ENCODE assay signal across 8 cellular contexts in the genomic region with DNA sequence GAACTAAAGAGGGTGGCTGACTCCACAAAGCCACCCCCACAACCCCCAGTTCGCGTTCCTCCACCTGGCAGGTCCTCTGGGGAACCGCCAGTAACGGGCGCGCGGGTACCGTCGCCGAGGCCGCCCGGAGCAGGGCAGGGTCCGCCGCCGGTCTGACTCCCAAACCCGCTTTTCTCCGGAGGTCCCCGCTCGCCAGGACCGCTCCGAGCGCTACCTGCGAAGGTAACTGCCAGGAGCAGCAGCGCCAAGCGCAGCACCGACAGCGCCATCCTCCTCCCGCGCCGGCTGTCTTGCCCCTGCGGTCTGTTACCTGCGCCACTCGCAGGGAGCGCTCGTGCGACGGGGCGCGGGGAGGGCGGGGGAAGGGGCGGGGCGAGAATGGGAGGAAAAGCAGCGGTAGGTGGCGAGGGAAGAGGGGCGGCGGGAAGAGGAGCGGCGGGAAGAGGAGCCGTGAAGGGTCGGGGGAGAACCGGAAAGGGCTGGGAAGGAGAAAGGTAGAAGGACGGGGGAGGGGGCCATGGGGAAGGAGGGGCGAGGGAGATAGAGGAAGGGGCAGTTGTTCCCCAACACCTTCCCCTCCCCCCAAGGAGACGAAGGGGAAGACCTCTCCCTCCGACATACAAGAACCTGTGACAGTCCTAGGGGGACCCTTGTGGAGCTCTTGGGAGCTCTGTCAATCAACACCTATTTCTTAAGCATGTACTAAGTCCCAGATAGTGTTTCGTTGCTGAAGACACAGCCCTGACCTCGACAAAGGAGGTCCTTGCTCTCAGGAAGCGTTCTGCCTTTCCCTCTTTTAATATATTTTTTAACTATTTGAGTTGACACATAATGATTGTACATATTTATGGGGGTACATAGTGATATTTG. TPM values are rescaled to one million over a fixed set of nuclear protein-coding genes. Genes with fewer than 3 reads are reported as not detected.
DNase-seq lines count a peak whose midpoint lies in the region; ATAC-seq and TF ChIP-seq lines count a peak whose summit lies in the region.

TSS of gene SPINK2 (minus strand) at position 308 of the 870 bp plus-strand sequence. CDS start at position 269, 39 bp downstream.

- 0 out of 2 replicates have a peak, but pooled peaks have one; percentile 32 for TF ChIP-seq CTCF in GM12875 (IDR thresholded peaks at IDR 0.05; ENCODE audit: borderline replicate concordance, insufficient read depth, low read depth, low read length)

- DNase-seq in SK-MEL-5 (ENCODE audit: low read depth, low spot score) (peak; percentile 30), GM19238 (ENCODE audit: insufficient read length, low spot score) (no peak)
- DNase-seq in activated naive CD4-positive, alpha-beta T cell treated with anti-CD3 and anti-CD28 coated beads, Interleukin-2, amount 50 U/mL, for 72 hours (ENCODE audit: low spot score in 2 of 2) = peak; percentile 56 to 57
- DNase-seq in stimulated activated CD4-positive, alpha-beta T cell treated with anti-CD3 and anti-CD28 coated beads, Interleukin-2, amount 100 ng/mL, for 24 hours = peak; percentile 70 to 71

- H3K4me1 ChIP-seq in iPS-18a (ENCODE audit: control insufficient read depth, low read depth, low read length) = no peaks in the 10 kb centered on the region

- H3K9me3 ChIP-seq in iPS-18a (ENCODE audit: control insufficient read depth, low read depth, low read length) = no peaks in the 10 kb centered on the region

- H3K27ac ChIP-seq in iPS-18a (ENCODE audit: low read length) = no peak within 1 kb of the TSS

- ATAC-seq in HG03159 (IDR thresholded peaks at IDR 0.05; ENCODE audit: unreplicated experiment) (peak; percentile 62), GM21528 (IDR thresholded peaks at IDR 0.05; ENCODE audit: low FRiP score, unreplicated experiment) (no peak)
- peak; percentile 69 to 72 for ATAC-seq in activated naive CD4-positive, alpha-beta T cell treated with anti-CD3 and anti-CD28 coated beads, Interleukin-2, amount 50 U/mL, for 72 hours

- H3K27ac Mint-ChIP-seq in activated naive CD4-positive, alpha-beta T cell treated with anti-CD3 and anti-CD28 coated beads, Interleukin-2, amount 50 U/mL, for 72 hours = peak within 1 kb of the TSS in 1 of 2 donors; percentile 68

- H3K4me3 ChIP-seq in GM12875 (ENCODE audit: low read depth, low read length) (no peak within 1 kb of the TSS), iPS-18a (ENCODE audit: low read length) (peak within 1 kb of the TSS; percentile 58)

- no peaks in the 10 kb centered on the region for H3K9me3 Mint-ChIP-seq in activated naive CD4-positive, alpha-beta T cell treated with anti-CD3 and anti-CD28 coated beads, Interleukin-2, amount 50 U/mL, for 72 hours

- H3K36me3 Mint-ChIP-seq in activated naive CD4-positive, alpha-beta T cell treated with anti-CD3 and anti-CD28 coated beads, Interleukin-2, amount 50 U/mL, for 72 hours = peaks cover 0 to 6% of the 10 kb centered on the region in 2 donors

- peaks cover 28% of the 10 kb centered on the region for H3K27me3 ChIP-seq in iPS-18a (ENCODE audit: control insufficient read depth, insufficient read depth, low read length)

- in situ Hi-C loops in SK-MEL-5 (cut with HindIII; ENCODE audit: low pct_unique_long_range_greater_than_20kb, low sequenced_read_pairs) = no loop called here

- H3K9ac ChIP-seq in iPS-18a (ENCODE audit: low read length) = no peak within 1 kb of the TSS

- no peaks in the 10 kb centered on the region for H3K36me3 ChIP-seq in iPS-18a (ENCODE audit: control insufficient read depth, low read depth, low read length)

RNA-seq across cellular contexts. Expression of gene SPINK2, which starts in this region (rescaled TPM):
- total RNA-seq in SK-MEL-5 (2014; rRNA removed; shearing (Covaris generic)) = 0.37 and 0.90 TPM in 2 replicates
- polyA plus RNA-seq in SK-MEL-5 (2015; cell fraction: cytosol; rRNA removed) = 0.43 TPM in 1 of 2 replicates, not detected in the other
- polyA plus RNA-seq in SK-MEL-5 (2015; cell fraction: nucleus; rRNA removed) = not detected in 2 replicates
- total RNA-seq in activated naive CD4-positive, alpha-beta T cell treated with anti-CD3 and anti-CD28 coated beads, Interleukin-2, amount 50 U/mL, for 72 hours = 1 to 10 TPM in 1 of 2 donors, not detected in 1; 1.1 TPM

Comparison
In these comparisons a context has a peak if more than half of its experiments do, and no peak if none do; other contexts are left out.
1. Peak in DNase-seq in SK-MEL-5; RNA of the gene not detected or under 1 TPM.